Comparison of ENCODE assay signal across 8 cellular contexts in genomic region chr14:86057018-86057667, GRCh38.
DNase-seq lines count a peak whose midpoint lies in the region; ATAC-seq, FAIRE-seq and TF ChIP-seq lines count a peak whose summit lies in the region.

No MANE protein-coding gene starts in this region.

- DNase-seq in left ventricle myocardium inferior: no peak
- no peak for DNase-seq in left cardiac atrium
- DNase-seq in frontal cortex (ENCODE audit: low spot score in 2 of 2): no peak
- peak; percentile 36 to 47 for DNase-seq in stimulated activated CD4-positive, alpha-beta T cell treated with anti-CD3 and anti-CD28 coated beads, Interleukin-2, amount 100 ng/mL, for 24 hours
- DNase-seq in dedifferentiated amniotic fluid mesenchymal stem cell (ENCODE audit: extremely low spot score): no peak

- no peaks in the 10 kb centered on the region for H3K9me3 ChIP-seq in left ventricle myocardium inferior (replicated peaks)

- no peaks in the 10 kb centered on the region for H3K36me3 ChIP-seq in left ventricle myocardium inferior

- no peaks in the 10 kb centered on the region for H3K4me1 ChIP-seq in left ventricle myocardium inferior

- no peak overlapping the region for H3K4me3 ChIP-seq in left ventricle myocardium inferior

- H3K27me3 ChIP-seq in left ventricle myocardium inferior (ENCODE audit: low read depth): no peaks in the 10 kb centered on the region

- peak; percentile 54 for FAIRE-seq in frontal cortex (lab: Jason Lieb, UNC)

- intact Hi-C loops in left ventricle myocardium inferior (cut with micrococcal nuclease): no loop called here
- intact Hi-C loops in left cardiac atrium (cut with DNase I): no loop called here

- ATAC-seq in left cardiac atrium (no peak), HG03280 (IDR thresholded peaks at IDR 0.05; ENCODE audit: unreplicated experiment) (no peak)

- peak; percentile 57 for TF ChIP-seq CTCF in left ventricle myocardium inferior (IDR thresholded peaks at IDR 0.05; ENCODE audit: borderline replicate concordance)
- peak; percentile 93 for TF ChIP-seq CTCF in LNCAP (IDR thresholded peaks at IDR 0.05)
- peak; percentile 96 for TF ChIP-seq CTCF in VCaP (conservative IDR thresholded peaks at IDR 0.05)

- H3K27ac ChIP-seq in left ventricle myocardium inferior (replicated peaks): no peak overlapping the region
- H3K27ac ChIP-seq in VCaP: no peak overlapping the region

Comparison
In these comparisons a context has a peak if more than half of its experiments do, and no peak if none do; other contexts are left out.
1. DNase-seq: peak in stimulated activated CD4-positive, alpha-beta T cell treated with anti-CD3 and anti-CD28 coated beads, Interleukin-2, amount 100 ng/mL, for 24 hours (2 of 2); none in left ventricle myocardium inferior (single experiment), left cardiac atrium (single experiment), frontal cortex (0 of 2) and dedifferentiated amniotic fluid mesenchymal stem cell (single experiment).
2. Peak in every context shown above with its lines, with median percentiles within 50 percentile points of each other: CTCF ChIP-seq.